ENCODE assay signal across 1 cellular context in genomic region chr11:118913411-118914125, GRCh38.
TF ChIP-seq lines count a peak whose summit lies in the region.

No MANE protein-coding gene starts in this region.

TF ChIP-seq in H1, 55 proteins besides CTCF, POLR2A, EP300 and RAD21 (continued from another document):
- TF ChIP-seq YY1 (IDR thresholded peaks at IDR 0.05; ENCODE audit: low read depth, low read length) (no peak), CHD1 (IDR thresholded peaks at IDR 0.05; ENCODE audit: low read depth, low read length) (no peak), TAF1 (IDR thresholded peaks at IDR 0.05; ENCODE audit: low read depth, low read length) (no peak), TAF7 (optimal IDR thresholded peaks at IDR 0.05; ENCODE audit: borderline replicate concordance, low read depth, low read length) (no peak), CTBP2 (IDR thresholded peaks at IDR 0.05; ENCODE audit: borderline replicate concordance, insufficient read depth, insufficient read length, low read length) (no peak), SP4 (IDR thresholded peaks at IDR 0.05; ENCODE audit: low read length) (no peak), CBX8 (IDR thresholded peaks at IDR 0.05; ENCODE audit: borderline replicate concordance, low read depth, low read length) (no peak)
